Comparison of ENCODE assay signal across 32 cellular contexts in genomic region chr7:41428330-41428729, GRCh38.
"Had no signal": no experiment of that assay in that cellular context is flagged by ENCODE, and none has a peak within 500 bp of the region (broad histone marks: within the 10 kb centered on the region; RNA-seq: fewer than 3 reads in every experiment).

No MANE protein-coding gene starts in this region.

- H3K9ac ChIP-seq: parathyroid adenoma had no signal

- DNase-seq: activated CD4-positive, alpha-beta T cell treated with anti-CD3 and anti-CD28 coated beads for 48 hours; activated CD4-positive, alpha-beta T cell treated with anti-CD3 and anti-CD28 coated beads, Interleukin-2, amount 50 U/mL, for 48 hours; activated CD8-positive, alpha-beta memory T cell treated with anti-CD3 and anti-CD28 coated beads for 24 hours; activated effector memory CD4-positive, alpha-beta T cell treated with Interleukin-2 at 50 U/mL for 16 hours; activated naive CD4-positive, alpha-beta T cell treated with Interleukin-2 at 50 U/mL for 16 hours; aorta; body of pancreas; dermis blood vessel endothelial cell; effector CD4-positive, alpha-beta T cell; esophagus squamous epithelium; left colon; midbrain; naive thymus-derived CD8-positive, alpha-beta T cell; nucleus accumbens; psoas muscle; spleen; stimulated activated CD4-positive, alpha-beta T cell treated with anti-CD3 and anti-CD28 coated beads, Interleukin-2, amount 100 ng/mL, for 48 hours; stimulated activated naive CD4-positive, alpha-beta T cell treated with Interleukin-2 at 50 U/mL for 16 hours; SW 1271; T-helper 9 cell had no signal

- FAIRE-seq: colon, endometrium, frontal cortex, keratinocyte, TTC549, urothelium cell line had no signal

- H3K4me1 ChIP-seq: body of pancreas, esophagus squamous epithelium, parathyroid adenoma, psoas muscle, spleen, tibial nerve had no signal

- H3K27ac ChIP-seq: body of pancreas, epithelial cell of prostate, esophagus squamous epithelium, hepatocyte, parathyroid adenoma, psoas muscle, spleen, tibial nerve, VCaP had no signal

- H2AFZ ChIP-seq: hepatocyte, parathyroid adenoma had no signal

- H3K4me3 ChIP-seq: body of pancreas, esophagus squamous epithelium, hepatocyte, psoas muscle, spleen, tibial nerve had no signal

- H3K36me3 ChIP-seq: esophagus squamous epithelium, spleen, tibial nerve had no signal

- ATAC-seq: activated CD4-positive, CD25-positive, alpha-beta regulatory T cell treated with anti-CD3 and anti-CD28 coated beads, Interleukin-2, amount 50 U/mL, for 24 hours; body of pancreas; left colon; naive thymus-derived CD8-positive, alpha-beta T cell had no signal

- H3K9me3 ChIP-seq: body of pancreas, esophagus squamous epithelium, psoas muscle, spleen, tibial nerve had no signal

- H3K4me2 ChIP-seq: hepatocyte had no signal

- H3K27me3 ChIP-seq: body of pancreas, esophagus squamous epithelium, hepatocyte, spleen, tibial nerve had no signal

- H3K79me2 ChIP-seq: hepatocyte, parathyroid adenoma had no signal
